In the genomic region with DNA sequence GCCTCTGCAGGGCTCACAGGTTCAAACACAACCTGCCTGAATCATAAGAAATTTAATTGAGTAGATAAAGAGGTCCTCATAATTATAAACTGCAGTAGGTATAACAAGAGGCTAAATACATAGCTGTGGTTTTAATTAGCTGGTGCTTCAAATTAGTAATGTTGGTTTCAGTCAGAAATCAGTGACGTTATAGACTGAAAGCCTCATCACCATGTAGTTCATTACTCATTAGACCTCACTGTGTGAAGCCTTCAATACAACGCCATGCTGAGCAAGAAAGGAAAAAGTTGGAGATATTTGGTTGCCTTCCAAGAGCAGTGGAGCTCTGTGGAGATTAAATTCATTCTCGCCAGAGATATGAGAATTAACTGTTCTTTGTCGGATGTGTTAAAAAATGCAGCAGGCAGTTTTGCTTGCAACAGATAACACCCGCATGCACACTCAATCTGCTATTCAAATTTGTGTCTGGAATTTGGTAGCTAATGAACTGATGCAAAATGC, we compare ENCODE assay signal across 23 cellular contexts.
"Had no signal": no experiment of that assay in that cellular context is flagged by ENCODE, and none has a peak within 500 bp of the region (broad histone marks: within the 10 kb centered on the region; RNA-seq: fewer than 3 reads in every experiment).

No MANE protein-coding gene starts in this region.

- H3K27me3 ChIP-seq: ovary, transverse colon, uterus had no signal

- H3K4me3 ChIP-seq: lung, ovary, prostate gland, transverse colon, uterus had no signal

- DNase-seq: activated B cell treated with CpG ODN at 0.5 μM for 24 hours; activated CD4-positive, alpha-beta T cell treated with anti-CD3 and anti-CD28 coated beads for 36 hours; activated CD4-positive, alpha-beta T cell treated with anti-CD3 and anti-CD28 coated beads, Interleukin-2, amount 50 U/mL, for 4 hours; activated CD8-positive, alpha-beta memory T cell treated with anti-CD3 and anti-CD28 coated beads, Interleukin-2, amount 50 U/mL, for 48 hours; activated effector memory CD4-positive, alpha-beta T cell treated with anti-CD3 and anti-CD28 coated beads, Interleukin-2, amount 50 U/mL, for 16 hours; activated naive CD4-positive, alpha-beta T cell treated with anti-CD3 and anti-CD28 coated beads, Interleukin-2, amount 50 U/mL, for 16 hours; activated naive CD8-positive, alpha-beta T cell treated with anti-CD3 and anti-CD28 coated beads, Interleukin-2, amount 50 U/mL, for 24 hours; activated T-cell treated with anti-CD3 and anti-CD28 coated beads, Interleukin-2, amount 50 U/mL, for 72 hours; anterior cingulate cortex; foreskin melanocyte; immature natural killer cell; midbrain; natural killer cell; ovary; stimulated activated CD4-positive, alpha-beta T cell treated with anti-CD3 and anti-CD28 coated beads, Interleukin-2, amount 100 ng/mL, for 48 hours; stimulated activated CD8-positive, alpha-beta memory T cell treated with anti-CD3 and anti-CD28 coated beads, Interleukin-4, amount 100 ng/mL, for 48 hours; stimulated activated naive B cell treated with anti-CD40 and anti-IgM and Interleukin-4, amounts not matched to agents 10 μg/mL and 1 μg/mL and 100 μg/mL, for 72 hours; T1000; transverse colon; uterus had no signal

- ATAC-seq: activated CD4-positive, alpha-beta T cell treated with anti-CD3 and anti-CD28 coated beads for 36 hours; activated naive CD8-positive, alpha-beta T cell treated with anti-CD3 and anti-CD28 coated beads, Interleukin-2, amount 50 U/mL, for 24 hours; left lobe of liver; natural killer cell; stimulated activated naive B cell treated with anti-CD40 and anti-IgM and Interleukin-4, amounts not matched to agents 10 μg/mL and 1 μg/mL and 100 μg/mL, for 72 hours had no signal

- H3K27ac ChIP-seq: ovary, prostate gland, transverse colon, uterus had no signal

- H3K4me1 ChIP-seq: prostate gland, transverse colon, uterus had no signal

- H3K36me3 ChIP-seq: ovary, prostate gland, transverse colon, uterus had no signal

- H3K9me3 ChIP-seq: ovary, prostate gland, transverse colon, uterus had no signal
